ENCODE assay signal across 16 cellular contexts in genomic region chr1:29496701-29497100, GRCh38.
"Had no signal": no experiment of that assay in that cellular context is flagged by ENCODE, and none has a peak within 500 bp of the region (broad histone marks: within the 10 kb centered on the region; RNA-seq: fewer than 3 reads in every experiment).

No MANE protein-coding gene starts in this region.

- H3K4me1 ChIP-seq: foreskin keratinocyte, right atrium auricular region, tibial artery, upper lobe of left lung, uterus had no signal

- H3K27ac ChIP-seq: foreskin keratinocyte, right atrium auricular region, tibial artery, upper lobe of left lung, uterus had no signal

- ATAC-seq: effector memory CD8-positive, alpha-beta T cell; foreskin keratinocyte; left colon; stimulated activated effector memory CD8-positive, alpha-beta T cell treated with anti-CD3 and anti-CD28 coated beads, Interleukin-12 subunit alpha, Interleukin-12 subunit beta, amount 100 ng/mL, for 72 hours; stimulated activated naive CD8-positive, alpha-beta T cell treated with anti-CD3 and anti-CD28 coated beads, Interleukin-15, Interleukin-2, amounts not matched to agents 100 U/mL and 50 U/mL, for 24 hours had no signal

- H3K4me1 Mint-ChIP-seq: immature natural killer cell; naive B cell; stimulated activated effector memory CD8-positive, alpha-beta T cell treated with anti-CD3 and anti-CD28 coated beads, Interleukin-12 subunit alpha, Interleukin-12 subunit beta, amount 100 ng/mL, for 72 hours had no signal

- DNase-seq: effector memory CD8-positive, alpha-beta T cell; foreskin keratinocyte; immature natural killer cell; left colon; mesendoderm; naive B cell; stimulated activated CD4-positive, alpha-beta T cell treated with anti-CD3 and anti-CD28 coated beads, Interleukin-4, amount 100 ng/mL, for 1 hour; stimulated activated CD8-positive, alpha-beta memory T cell treated with anti-CD3 and anti-CD28 coated beads, Interleukin-4, amount 100 ng/mL, for 48 hours; stimulated activated naive CD8-positive, alpha-beta T cell treated with anti-CD3 and anti-CD28 coated beads, Interleukin-15, Interleukin-2, amounts not matched to agents 100 U/mL and 50 U/mL, for 24 hours; upper lobe of left lung; uterus had no signal

- H3K9me3 ChIP-seq: uterus had no signal

- H3K27ac Mint-ChIP-seq: effector memory CD8-positive, alpha-beta T cell; immature natural killer cell; naive B cell; nephron; stimulated activated effector memory CD8-positive, alpha-beta T cell treated with anti-CD3 and anti-CD28 coated beads, Interleukin-12 subunit alpha, Interleukin-12 subunit beta, amount 100 ng/mL, for 72 hours had no signal

- H3K4me2 ChIP-seq: smooth muscle cell had no signal

- H3K27me3 ChIP-seq: right atrium auricular region, upper lobe of left lung, uterus had no signal

- H3K4me3 ChIP-seq: right atrium auricular region, smooth muscle cell, tibial artery, upper lobe of left lung, uterus had no signal

- H3K36me3 Mint-ChIP-seq: immature natural killer cell; stimulated activated effector memory CD8-positive, alpha-beta T cell treated with anti-CD3 and anti-CD28 coated beads, Interleukin-12 subunit alpha, Interleukin-12 subunit beta, amount 100 ng/mL, for 72 hours had no signal

- H3K4me3 Mint-ChIP-seq: effector memory CD8-positive, alpha-beta T cell; immature natural killer cell; naive B cell; nephron; stimulated activated effector memory CD8-positive, alpha-beta T cell treated with anti-CD3 and anti-CD28 coated beads, Interleukin-12 subunit alpha, Interleukin-12 subunit beta, amount 100 ng/mL, for 72 hours had no signal

- H3K9me3 Mint-ChIP-seq: effector memory CD8-positive, alpha-beta T cell; stimulated activated effector memory CD8-positive, alpha-beta T cell treated with anti-CD3 and anti-CD28 coated beads, Interleukin-12 subunit alpha, Interleukin-12 subunit beta, amount 100 ng/mL, for 72 hours had no signal

- H3K36me3 ChIP-seq: right atrium auricular region, tibial artery, upper lobe of left lung, uterus had no signal
